Comparison of ENCODE assay signal across 9 cellular contexts in genomic region chr15:33310481-33311311, GRCh38. TPM values are rescaled to one million over a fixed set of nuclear protein-coding genes. Genes with fewer than 3 reads are reported as not detected.
DNase-seq lines count a peak whose midpoint lies in the region; ATAC-seq and TF ChIP-seq lines count a peak whose summit lies in the region.
"Had no signal": no experiment of that assay in that cellular context is flagged by ENCODE, and none has a peak within 500 bp of the region (broad histone marks: within the 10 kb centered on the region; RNA-seq: fewer than 3 reads in every experiment).

Gene RYR3, plus strand, starts transcription at chr15:33310967. Its CDS starts 79 bp downstream, at chr15:33311046.

- ATAC-seq in HG03139 (IDR thresholded peaks at IDR 0.05; ENCODE audit: unreplicated experiment) (no peak), HG03097 (IDR thresholded peaks at IDR 0.05; ENCODE audit: low FRiP score, unreplicated experiment) (no peak)

- POLR2A ChIA-PET in HEK293T (lab: Yijun Ruan, JAX), result no interaction called here

- H3K9me3 ChIP-seq in iPS-18c (ENCODE audit: control insufficient read depth, insufficient read depth, low read length) (no peaks in the 10 kb centered on the region), skeletal muscle tissue (ENCODE audit: control insufficient read depth in 3 of 3, low read length in 3 of 3) (no peaks in the 10 kb centered on the region)

- H3K4me1 ChIP-seq in skeletal muscle tissue (ENCODE audit: control insufficient read depth in 3 of 3, insufficient read depth in 3 of 3, low read length in 3 of 3), result peaks cover 3 to 19% (median 5%) of the 10 kb centered on the region in 3 donors

- peaks cover 0 to 28% (median 8%) of the 10 kb centered on the region in 3 donors for H3K27me3 ChIP-seq in skeletal muscle tissue (ENCODE audit: control insufficient read depth in 3 of 3, insufficient read depth in 3 of 3, low read length in 3 of 3)

- CTCF ChIA-PET in HEK293T (lab: Yijun Ruan, JAX), result interaction anchor here (0.6 to 1.5 kb wide), 4 partner anchors 364 to 666 kb away, joined by 3 to 6 read pairs (median 5); no protein-coding TSS in a partner anchor

- no peaks in the 10 kb centered on the region for H3K36me3 ChIP-seq in skeletal muscle tissue (ENCODE audit: control insufficient read depth in 3 of 3, insufficient read depth in 3 of 3, low read length in 3 of 3)

- H3K4me3 ChIP-seq in iPS-18c (ENCODE audit: insufficient read depth, low read depth, low read length), result peak within 1 kb of the TSS; percentile 69
- peak within 1 kb of the TSS; percentile 67 to 78 (median 71) for H3K4me3 ChIP-seq in skeletal muscle tissue (ENCODE audit: low read length in 3 of 3)

- H3K27ac ChIP-seq in skeletal muscle tissue (ENCODE audit: low read depth, low read length), result no peak within 1 kb of the TSS

- DNase-seq in HEK293T (ENCODE audit: extremely low spot score) (peak; percentile 28), amniotic epithelial cell (ENCODE audit: low read depth) (peak; percentile 4), NCI-H2196 (lab: John Stamatoyannopoulos, UW; ENCODE audit: unreplicated experiment) (no peak), pons (ENCODE audit: low spot score) (no peak)

- peak within 1 kb of the TSS; percentile 45 to 83 (median 54) for H3K9ac ChIP-seq in skeletal muscle tissue (ENCODE audit: low read depth in 1 of 3, low read length in 3 of 3)

TF ChIP-seq in HEK293T, 16 proteins besides CTCF, POLR2A, EP300 and RAD21:
- no peak for TF ChIP-seq SP1 (IDR thresholded peaks at IDR 0.05)
- TF ChIP-seq PKNOX1 (IDR thresholded peaks at IDR 0.05), result no peak
- no peak for TF ChIP-seq SUZ12 (IDR thresholded peaks at IDR 0.05)
- no peak for TF ChIP-seq ELF4 (IDR thresholded peaks at IDR 0.05)
- TF ChIP-seq TARDBP (IDR thresholded peaks at IDR 0.05), result no peak
- no peak for TF ChIP-seq ARNT (IDR thresholded peaks at IDR 0.05)
- TF ChIP-seq BHLHE40 (IDR thresholded peaks at IDR 0.05; ENCODE audit: borderline replicate concordance), result no peak
- no peak for TF ChIP-seq FOXK2 (IDR thresholded peaks at IDR 0.05)
- no peak for TF ChIP-seq HDGF (IDR thresholded peaks at IDR 0.05; ENCODE audit: borderline replicate concordance)
TF ChIP-seq in HEK293T: peak in this region for 0.

RNA-seq across cellular contexts. Expression of gene RYR3, which starts in this region (rescaled TPM):
- 50.6 TPM for total RNA-seq in skeletal muscle tissue
- total RNA-seq: activated CD8-positive, alpha-beta memory T cell treated with anti-CD3 and anti-CD28 coated beads for 36 hours had no signal

Comparison
In these comparisons a context has a peak if more than half of its experiments do, and no peak if none do; other contexts are left out.
1. DNase-seq: peak in HEK293T (single experiment) and amniotic epithelial cell (single experiment); none in NCI-H2196 (single experiment) and pons (single experiment).